ENCODE assay signal across 1 cellular context in the genomic region with DNA sequence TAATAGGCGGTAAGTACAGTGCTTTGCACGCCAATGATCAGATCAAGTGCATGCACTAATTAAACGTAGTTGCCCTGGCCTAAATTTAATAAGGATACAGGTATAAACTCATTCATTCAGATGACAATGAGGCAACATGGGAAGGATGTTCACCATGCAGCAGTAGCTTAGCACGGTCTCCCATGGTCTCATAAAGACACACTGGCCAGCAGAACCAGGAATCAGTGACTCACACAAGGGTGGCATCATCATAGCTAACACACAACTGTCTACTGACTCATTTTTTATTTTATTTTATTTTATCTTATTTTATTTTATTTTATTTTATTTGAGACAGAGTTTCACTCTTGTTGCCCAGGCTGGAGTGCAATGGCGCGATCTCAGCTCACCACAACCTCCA.
TF ChIP-seq lines count a peak whose summit lies in the region.

No MANE protein-coding gene starts in this region.

TF ChIP-seq in HepG2, 621 proteins besides CTCF, POLR2A, EP300 and RAD21 (continued from another document):
- TF ChIP-seq CREM (IDR thresholded peaks at IDR 0.05) (no peak), CREM (CRISPR knock-in tag; IDR thresholded peaks at IDR 0.05) (no peak), CBFB (CRISPR knock-in tag; IDR thresholded peaks at IDR 0.05) (no peak), ZBTB20 (CRISPR knock-in tag; IDR thresholded peaks at IDR 0.05; ENCODE audit: borderline replicate concordance, low read depth) (no peak), ZNF20 (CRISPR knock-in tag; IDR thresholded peaks at IDR 0.05) (no peak), POLR2AphosphoS2 (IDR thresholded peaks at IDR 0.05; ENCODE audit: low read depth, low read length) (no peak), ZBTB42 (CRISPR knock-in tag; IDR thresholded peaks at IDR 0.05) (no peak), ZNF746 (CRISPR knock-in tag; IDR thresholded peaks at IDR 0.05) (no peak)
- TF ChIP-seq, protein P1, sequence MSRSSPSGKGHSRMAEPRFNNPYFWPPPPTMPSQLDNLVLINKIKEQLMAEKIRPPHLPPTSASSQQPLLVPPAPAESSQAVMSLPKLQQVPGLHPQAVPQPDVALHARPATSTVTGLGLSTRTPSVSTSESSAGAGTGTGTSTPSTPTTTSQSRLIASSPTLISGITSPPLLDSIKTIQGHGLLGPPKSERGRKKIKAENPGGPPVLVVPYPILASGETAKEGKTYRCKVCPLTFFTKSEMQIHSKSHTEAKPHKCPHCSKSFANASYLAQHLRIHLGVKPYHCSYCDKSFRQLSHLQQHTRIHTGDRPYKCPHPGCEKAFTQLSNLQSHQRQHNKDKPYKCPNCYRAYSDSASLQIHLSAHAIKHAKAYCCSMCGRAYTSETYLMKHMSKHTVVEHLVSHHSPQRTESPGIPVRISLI (CRISPR knock-in tag; IDR thresholded peaks at IDR 0.05; ENCODE audit: borderline replicate concordance): no peak
- TF ChIP-seq, protein P2, sequence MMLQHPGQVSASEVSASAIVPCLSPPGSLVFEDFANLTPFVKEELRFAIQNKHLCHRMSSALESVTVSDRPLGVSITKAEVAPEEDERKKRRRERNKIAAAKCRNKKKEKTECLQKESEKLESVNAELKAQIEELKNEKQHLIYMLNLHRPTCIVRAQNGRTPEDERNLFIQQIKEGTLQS (CRISPR knock-in tag; IDR thresholded peaks at IDR 0.05): no peak
TF ChIP-seq in HepG2: peak in this region for 0.
